ENCODE assay signal across 8 cellular contexts in genomic region chr1:27045973-27046558, GRCh38. TPM values are rescaled to one million over a fixed set of nuclear protein-coding genes. Genes with fewer than 3 reads are reported as not detected.
DNase-seq lines count a peak whose midpoint lies in the region; ATAC-seq, FAIRE-seq and TF ChIP-seq lines count a peak whose summit lies in the region.

No MANE protein-coding gene starts in this region.

- BruUV-seq in HepG2 (replicated peaks; lab: Mats Ljungman, UMichigan), result no TSS peak

- no peak overlapping the region for H3K4me3 ChIP-seq in HepG2 (replicated peaks in 1 of 3; ENCODE audit: insufficient read depth in 1 of 3, low read depth in 2 of 3, low read length in 3 of 3)

- no peaks in the 10 kb centered on the region for H3K36me3 Mint-ChIP-seq in central memory CD8-positive, alpha-beta T cell (ENCODE audit: insufficient read depth)

- peaks cover 23% of the 10 kb centered on the region for H3K4me1 Mint-ChIP-seq in central memory CD8-positive, alpha-beta T cell

- H3K9me3 Mint-ChIP-seq in central memory CD8-positive, alpha-beta T cell, result no peaks in the 10 kb centered on the region

- in situ Hi-C loops in HepG2 (cut with HindIII; ENCODE audit: extremely low pct_ligation_motif_present, low pct_unique_long_range_greater_than_20kb), result loop anchor here (5.0 to 10.0 kb wide), 2 partner anchors 51 to 239 kb away; no protein-coding TSS in a partner anchor

- H3K9ac ChIP-seq in HepG2 (ENCODE audit: insufficient read depth, low read depth, low read length), result no peak overlapping the region

- 0 out of 2 replicates have a peak, but pooled peaks have one; percentile 46 for TF ChIP-seq RAD21 in HepG2 (CRISPR knock-in tag; IDR thresholded peaks at IDR 0.05)

- no peaks in the 10 kb centered on the region for H3K9me3 ChIP-seq in HepG2 (ENCODE audit: low read length)

- H3K27ac Mint-ChIP-seq in central memory CD8-positive, alpha-beta T cell (ENCODE audit: low read depth), result no peak overlapping the region

- TF ChIP-seq CTCF in HepG2 (CRISPR knock-in tag; IDR thresholded peaks at IDR 0.05), result peak; percentile 82

- no peak for TF ChIP-seq POLR2A in HepG2 (IDR thresholded peaks at IDR 0.05; ENCODE audit: insufficient read depth in 1 of 2, low read depth in 2 of 2, low read length in 2 of 2)

- intact Hi-C loops in HepG2 (cut with micrococcal nuclease; ENCODE audit: unreplicated experiment), result loop anchor here (10.0 kb wide), 1 partner anchor 81 kb away; the partner anchor contains the start of gene KDF1

- no peak overlapping the region for H2AFZ ChIP-seq in HepG2 (ENCODE audit: low read length)

- peak; percentile 44 for ATAC-seq in central memory CD8-positive, alpha-beta T cell (replicated peaks; ENCODE audit: extremely low read depth, poor library complexity, severe bottlenecking)
- ATAC-seq in HepG2, result peak; percentile 51; the same call in 2 of the 3 replicates
- no peak for ATAC-seq in GM18517 (IDR thresholded peaks at IDR 0.05; ENCODE audit: unreplicated experiment)

- no peaks in the 10 kb centered on the region for H3K79me2 ChIP-seq in HepG2 (ENCODE audit: insufficient read depth, low read length)

- H3K27ac ChIP-seq in HepG2 (ENCODE audit: extremely low read length, insufficient read depth, low read length), result no peak overlapping the region

- H3K27me3 ChIP-seq in HepG2 (ENCODE audit: control insufficient read depth in 1 of 2, insufficient read depth in 2 of 2, low read length in 2 of 2), result peaks cover 6 to 28% of the 10 kb centered on the region in 2 experiments; a peak in 4 of 5 replicates

- POLR2A ChIA-PET in HepG2 (lab: Yijun Ruan, JAX), result interaction anchor here (0.7 to 1.3 kb wide), 2 partner anchors 39 to 52 kb away, joined by 3 to 5 read pairs; no protein-coding TSS in a partner anchor

- 4% methylated on average over 16 of the region's 17 CpGs for WGBS in HepG2 (ENCODE audit: low lambda C conversion rate)

- FAIRE-seq in HepG2 (lab: Jason Lieb, UNC), result peak; percentile 23

- no peaks in the 10 kb centered on the region for H3K36me3 ChIP-seq in HepG2 (replicated peaks in 1 of 2; ENCODE audit: control insufficient read depth in 1 of 2, insufficient read depth in 2 of 2, low read length in 2 of 2)

- no peaks in the 10 kb centered on the region for H4K20me1 ChIP-seq in HepG2 (ENCODE audit: insufficient read depth, low read length)

- TF ChIP-seq EP300 in HepG2 (IDR thresholded peaks at IDR 0.05; ENCODE audit: low read depth in 2 of 2, low read length in 2 of 2) (no peak), HepG2 (CRISPR knock-in tag; IDR thresholded peaks at IDR 0.05; ENCODE audit: borderline replicate concordance) (no peak)

- H3K4me2 ChIP-seq in HepG2 (ENCODE audit: low read depth, low read length), result peak overlapping the region; percentile 24; the same call in 1 of the 2 replicates

- H3K27me3 Mint-ChIP-seq in central memory CD8-positive, alpha-beta T cell, result no peaks in the 10 kb centered on the region

- H3K4me1 ChIP-seq in HepG2 (ENCODE audit: insufficient read depth, low read length), result peaks cover 8% of the 10 kb centered on the region; the same call in 1 of the 2 replicates

- CTCF ChIA-PET in HepG2 (lab: Yijun Ruan, JAX; ENCODE audit: low intra/inter-chr PET ratio, low total read pairs), result interaction anchor here (1.7 to 4.6 kb wide), 2 partner anchors 50 to 239 kb away, joined by 9 to 95 read pairs; no protein-coding TSS in a partner anchor

- DNase-seq in NCI-H146 (lab: John Stamatoyannopoulos, UW) (peak; percentile 37), NCI-H146 treated with DMSO at 0.1 percent for 48 hours (lab: John Stamatoyannopoulos, UW; ENCODE audit: unreplicated experiment) (no peak), NCI-H128 (lab: John Stamatoyannopoulos, UW; ENCODE audit: unreplicated experiment) (peak; percentile 39), HepG2 (ENCODE audit: low spot score) (peak; percentile 38)
- peak; percentile 72 for DNase-seq in activated CD4-positive, CD25-positive, alpha-beta regulatory T cell treated with anti-CD3 and anti-CD28 coated beads, Interleukin-2, amount 50 U/mL, for 72 hours
- peak; percentile 23 to 61 for DNase-seq in central memory CD8-positive, alpha-beta T cell (ENCODE audit: low spot score in 2 of 2)
- peak; percentile 28 to 53 (median 41) for DNase-seq in stimulated activated CD4-positive, alpha-beta T cell treated with anti-CD3 and anti-CD28 coated beads, TNF-alpha, amount 100 ng/mL, for 4 hours (ENCODE audit: low read depth in 3 of 3)

- no peak overlapping the region for H3K4me3 Mint-ChIP-seq in central memory CD8-positive, alpha-beta T cell

TF ChIP-seq in HepG2, 621 proteins besides CTCF, POLR2A, EP300 and RAD21 (continues in another document):
- 0 out of 2 replicates have a peak, but pooled peaks have one; percentile 17 for TF ChIP-seq FOSL2 (CRISPR knock-in tag; IDR thresholded peaks at IDR 0.05)
- TF ChIP-seq MNT (IDR thresholded peaks at IDR 0.05), result peak; percentile 48; the same call in 1 of the 2 replicates
- peak; percentile 87 for TF ChIP-seq ZNF652 (CRISPR knock-in tag; IDR thresholded peaks at IDR 0.05; ENCODE audit: borderline replicate concordance, low read depth)
- TF ChIP-seq ZNF263 (CRISPR knock-in tag; IDR thresholded peaks at IDR 0.05), result 0 out of 2 replicates have a peak, but pooled peaks have one; percentile 22
- peak; percentile 75; the same call in 1 of the 2 replicates for TF ChIP-seq MYC (CRISPR knock-in tag; IDR thresholded peaks at IDR 0.05; ENCODE audit: borderline replicate concordance)
- no peak for TF ChIP-seq ZNF891 (CRISPR knock-in tag; IDR thresholded peaks at IDR 0.05)

RNA-seq across cellular contexts. Expression of gene TENT5B, which starts 33.4 kb away (rescaled TPM):
- 0.62 and 0.88 TPM in 2 replicates for total RNA-seq in HepG2 (2016; rRNA removed; fragmentation: Illumina TruSeq; extraction: Trizol)
- total RNA-seq in HepG2 (2016; cell fraction: cytosol; rRNA removed; fragmentation: Illumina TruSeq; extraction: Trizol; ENCODE audit: low read depth), result 0.35 and 0.40 TPM in 2 replicates
- 0.42 and 0.65 TPM in 2 replicates for total RNA-seq in HepG2 (2016; cell fraction: insoluble cytoplasmic fraction; rRNA removed; fragmentation: Illumina TruSeq; extraction: Trizol)
- 0.52 and 0.53 TPM in 2 replicates for total RNA-seq in HepG2 (2016; cell fraction: membrane; rRNA removed; fragmentation: Illumina TruSeq; extraction: Trizol)
- 0.38 and 0.71 TPM in 2 replicates for total RNA-seq in HepG2 (2016; cell fraction: nucleus; rRNA removed; fragmentation: Illumina TruSeq; extraction: Trizol)
- 0.13 and 0.22 TPM in 2 replicates for polyA plus RNA-seq in HepG2 (2011; rRNA removed)
- polyA plus RNA-seq in HepG2 (2011; cell fraction: cytosol; rRNA removed), result 0.13 and 0.24 TPM in 2 replicates
- polyA plus RNA-seq in HepG2 (2011; cell fraction: nucleus; rRNA removed), result 0.12 and 0.23 TPM in 2 replicates
- 0.16 TPM in 1 of 2 replicates, not detected in the other for polyA plus RNA-seq in HepG2 (2012)
- 0.12 and 0.17 TPM in 2 replicates for polyA plus RNA-seq in HepG2 (2016; cell fraction: cytosol; fragmentation: Illumina TruSeq; extraction: Trizol; ENCODE audit: low read depth)
- 0.46 and 0.58 TPM in 2 replicates for polyA plus RNA-seq in HepG2 (2016; cell fraction: insoluble cytoplasmic fraction; fragmentation: Illumina TruSeq; extraction: Trizol; ENCODE audit: low read depth)
- polyA plus RNA-seq in HepG2 (2016; cell fraction: membrane; fragmentation: Illumina TruSeq; extraction: Trizol; ENCODE audit: low read depth), result 0.20 and 0.32 TPM in 2 replicates
- polyA plus RNA-seq in HepG2 (2016; cell fraction: nucleus; fragmentation: Illumina TruSeq; extraction: Trizol; ENCODE audit: insufficient read depth, low read depth), result 0.37 and 0.77 TPM in 2 replicates
- polyA minus RNA-seq in HepG2 (2011; rRNA and poly(A)+ RNA removed; ENCODE audit: low replicate concordance), result 0.96 and 5.4 TPM in 2 replicates
- not detected in 2 replicates for polyA minus RNA-seq in HepG2 (2011; cell fraction: cytosol; rRNA and poly(A)+ RNA removed)
- 0.37 and 0.39 TPM in 2 replicates for polyA minus RNA-seq in HepG2 (2011; cell fraction: nucleus; rRNA and poly(A)+ RNA removed)

RNA-seq across cellular contexts. Expression of gene TRNP1, which starts 52.6 kb away (rescaled TPM):
- 35.6 and 42.0 TPM in 2 replicates for total RNA-seq in HepG2 (2016; rRNA removed; fragmentation: Illumina TruSeq; extraction: Trizol)
- total RNA-seq in HepG2 (2016; cell fraction: cytosol; rRNA removed; fragmentation: Illumina TruSeq; extraction: Trizol; ENCODE audit: low read depth), result 45.9 and 49.6 TPM in 2 replicates
- 32.9 and 43.5 TPM in 2 replicates for total RNA-seq in HepG2 (2016; cell fraction: insoluble cytoplasmic fraction; rRNA removed; fragmentation: Illumina TruSeq; extraction: Trizol)
- 78.4 and 79.4 TPM in 2 replicates for total RNA-seq in HepG2 (2016; cell fraction: membrane; rRNA removed; fragmentation: Illumina TruSeq; extraction: Trizol)
- total RNA-seq in HepG2 (2016; cell fraction: nucleus; rRNA removed; fragmentation: Illumina TruSeq; extraction: Trizol), result 20.2 and 26.8 TPM in 2 replicates
- polyA plus RNA-seq in HepG2 (2011; rRNA removed), result 158 and 166 TPM in 2 replicates
- 196 and 254 TPM in 2 replicates for polyA plus RNA-seq in HepG2 (2011; cell fraction: cytosol; rRNA removed)
- polyA plus RNA-seq in HepG2 (2011; cell fraction: nucleus; rRNA removed), result 52.2 and 66.1 TPM in 2 replicates
- 56.7 and 66.7 TPM in 2 replicates for polyA plus RNA-seq in HepG2 (2012)
- 79.2 and 85.4 TPM in 2 replicates for polyA plus RNA-seq in HepG2 (2016; cell fraction: cytosol; fragmentation: Illumina TruSeq; extraction: Trizol; ENCODE audit: low read depth)
- 57.7 and 57.9 TPM in 2 replicates for polyA plus RNA-seq in HepG2 (2016; cell fraction: insoluble cytoplasmic fraction; fragmentation: Illumina TruSeq; extraction: Trizol; ENCODE audit: low read depth)
- polyA plus RNA-seq in HepG2 (2016; cell fraction: membrane; fragmentation: Illumina TruSeq; extraction: Trizol; ENCODE audit: low read depth), result 101 and 110 TPM in 2 replicates
- polyA plus RNA-seq in HepG2 (2016; cell fraction: nucleus; fragmentation: Illumina TruSeq; extraction: Trizol; ENCODE audit: insufficient read depth, low read depth), result 41.5 and 46.3 TPM in 2 replicates
- polyA minus RNA-seq in HepG2 (2011; rRNA and poly(A)+ RNA removed; ENCODE audit: low replicate concordance), result 0.21 and 97.7 TPM in 2 replicates
- 44.5 and 48.8 TPM in 2 replicates for polyA minus RNA-seq in HepG2 (2011; cell fraction: cytosol; rRNA and poly(A)+ RNA removed)
- 41.1 and 55.3 TPM in 2 replicates for polyA minus RNA-seq in HepG2 (2011; cell fraction: nucleus; rRNA and poly(A)+ RNA removed)
